In genomic region chr4:37438880-37439279, GRCh38 we compare ENCODE assay signal across 17 cellular contexts.
"Had no signal": no experiment of that assay in that cellular context is flagged by ENCODE, and none has a peak within 500 bp of the region (broad histone marks: within the 10 kb centered on the region; RNA-seq: fewer than 3 reads in every experiment).

No MANE protein-coding gene starts in this region.

- H3K4me1 ChIP-seq: breast epithelium, gastrocnemius medialis, psoas muscle, sigmoid colon, testis had no signal

- H3K27me3 ChIP-seq: breast epithelium, gastrocnemius medialis, sigmoid colon, testis had no signal

- DNase-seq: activated CD4-positive, alpha-beta memory T cell treated with anti-CD3 and anti-CD28 coated beads for 36 hours; activated gamma-delta T cell; activated T-cell treated with anti-CD3 and anti-CD28 coated beads, Interleukin-2, amount 50 U/mL, for 48 hours; esophagus squamous epithelium; gastrocnemius medialis; hypothalamus; occipital lobe; psoas muscle; sigmoid colon; stimulated activated CD4-positive, alpha-beta T cell treated with anti-CD3 and anti-CD28 coated beads, Interleukin-2, amount 100 ng/mL, for 48 hours; stimulated activated naive CD4-positive, alpha-beta T cell treated with Interleukin-2 at 50 U/mL for 16 hours; testis had no signal

- H3K36me3 Mint-ChIP-seq: activated CD4-positive, alpha-beta memory T cell treated with anti-CD3 and anti-CD28 coated beads for 36 hours; activated naive CD8-positive, alpha-beta T cell; memory B cell had no signal

- ATAC-seq: gastrocnemius medialis, psoas muscle had no signal

- H3K4me3 Mint-ChIP-seq: activated CD4-positive, alpha-beta memory T cell treated with anti-CD3 and anti-CD28 coated beads for 36 hours; activated naive CD8-positive, alpha-beta T cell; memory B cell; nephron had no signal

- H3K9me3 ChIP-seq: breast epithelium, esophagus squamous epithelium, gastrocnemius medialis, psoas muscle, sigmoid colon, testis had no signal

- H3K27me3 Mint-ChIP-seq: memory B cell had no signal

- H3K4me1 Mint-ChIP-seq: memory B cell, nephron had no signal

- H3K9me3 Mint-ChIP-seq: activated CD4-positive, alpha-beta memory T cell treated with anti-CD3 and anti-CD28 coated beads for 36 hours; memory B cell; nephron had no signal

- H3K36me3 ChIP-seq: breast epithelium, esophagus squamous epithelium, gastrocnemius medialis, sigmoid colon had no signal

- H3K27ac ChIP-seq: breast epithelium, esophagus squamous epithelium, gastrocnemius medialis, psoas muscle, sigmoid colon, testis, VCaP had no signal

- H3K27ac Mint-ChIP-seq: activated CD4-positive, alpha-beta memory T cell treated with anti-CD3 and anti-CD28 coated beads for 36 hours; activated naive CD8-positive, alpha-beta T cell; memory B cell; nephron had no signal

- H3K4me3 ChIP-seq: breast epithelium, esophagus squamous epithelium, gastrocnemius medialis, psoas muscle, sigmoid colon, testis had no signal
